13 cellular contexts compared by ENCODE assay signal in genomic region chr2:43294973-43295603, GRCh38.
DNase-seq lines count a peak whose midpoint lies in the region; ATAC-seq and TF ChIP-seq lines count a peak whose summit lies in the region.
"Had no signal": no experiment of that assay in that cellular context is flagged by ENCODE, and none has a peak within 500 bp of the region (broad histone marks: within the 10 kb centered on the region; RNA-seq: fewer than 3 reads in every experiment).

No MANE protein-coding gene starts in this region.

- H4K20me1 ChIP-seq in GM23248 (ENCODE audit: insufficient read depth): no peaks in the 10 kb centered on the region

- H3K4me2 ChIP-seq in GM23248 (ENCODE audit: unreplicated experiment): peak overlapping the region; percentile 24

- TF ChIP-seq POLR2A in breast epithelium (IDR thresholded peaks at IDR 0.05): no peak

- H3K9me2 ChIP-seq in GM23248 (ENCODE audit: insufficient read depth): no peaks in the 10 kb centered on the region

- no peaks in the 10 kb centered on the region for H3K9me3 Mint-ChIP-seq in activated CD8-positive, alpha-beta T cell treated with anti-CD3 and anti-CD28 coated beads for 36 hours
- H3K9me3 Mint-ChIP-seq in activated CD8-positive, alpha-beta T cell treated with anti-CD3 and anti-CD28 coated beads, Interleukin-2, amount 10 ng/mL, durations not matched to agents 7 days and 5 days (ENCODE audit: insufficient read depth): no peaks in the 10 kb centered on the region

- no peak overlapping the region for H2AFZ ChIP-seq in GM23248

- H3K4me3 Mint-ChIP-seq in activated CD8-positive, alpha-beta T cell treated with anti-CD3 and anti-CD28 coated beads for 36 hours: no peak overlapping the region
- H3K4me3 Mint-ChIP-seq in activated CD8-positive, alpha-beta T cell treated with anti-CD3 and anti-CD28 coated beads, Interleukin-2, amount 10 ng/mL, durations not matched to agents 7 days and 5 days: no peak overlapping the region
- H3K4me3 Mint-ChIP-seq: neural crest cell had no signal

- POLR2A ChIA-PET in activated CD8-positive, alpha-beta T cell treated with anti-CD3 and anti-CD28 coated beads for 36 hours (lab: Charles Lee): interaction anchor here (0.7 to 0.8 kb wide), 2 partner anchors 24 to 134 kb away, joined by 3 read pairs; no protein-coding TSS in a partner anchor
- POLR2A ChIA-PET in activated CD8-positive, alpha-beta T cell treated with anti-CD3 and anti-CD28 coated beads, Interleukin-2, amount 10 ng/mL, durations not matched to agents 7 days and 5 days (lab: Charles Lee): no interaction called here

- intact Hi-C loops in activated CD8-positive, alpha-beta T cell treated with anti-CD3 and anti-CD28 coated beads for 36 hours (cut with micrococcal nuclease): no loop called here
- intact Hi-C loops in breast epithelium (cut with DNase I; ENCODE audit: low total_unique reads) (no loop called here), head of caudate nucleus (cut with DNase I) (no loop called here)

- in situ Hi-C loops in GM23248 (cut with MboI): no loop called here

- no peak overlapping the region for H3K4me3 ChIP-seq in GM23248
- no peak overlapping the region for H3K4me3 ChIP-seq in breast epithelium
- no peak overlapping the region for H3K4me3 ChIP-seq in skin epidermis
- H3K4me3 ChIP-seq: lower lobe of right lung, MG63 had no signal

- ATAC-seq in activated CD8-positive, alpha-beta T cell treated with anti-CD3 and anti-CD28 coated beads for 36 hours: no peak
- no peak for ATAC-seq in activated CD8-positive, alpha-beta T cell treated with anti-CD3 and anti-CD28 coated beads, Interleukin-2, amount 10 ng/mL, durations not matched to agents 7 days and 5 days

- H3K4me1 ChIP-seq in GM23248 (ENCODE audit: insufficient read depth) (peaks cover 18% of the 10 kb centered on the region), breast epithelium (no peaks in the 10 kb centered on the region)

- peaks cover 32% of the 10 kb centered on the region for H3K36me3 Mint-ChIP-seq in activated CD8-positive, alpha-beta T cell treated with anti-CD3 and anti-CD28 coated beads for 36 hours (ENCODE audit: low read depth)
- peaks cover 25% of the 10 kb centered on the region for H3K36me3 Mint-ChIP-seq in activated CD8-positive, alpha-beta T cell treated with anti-CD3 and anti-CD28 coated beads, Interleukin-2, amount 10 ng/mL, durations not matched to agents 7 days and 5 days (ENCODE audit: low read depth)

- CTCF ChIA-PET in activated CD8-positive, alpha-beta T cell treated with anti-CD3 and anti-CD28 coated beads for 36 hours (lab: Charles Lee): interaction anchor here (1.3 to 1.4 kb wide), 2 partner anchors 66 to 189 kb away, joined by 4 read pairs; no protein-coding TSS in a partner anchor
- CTCF ChIA-PET in activated CD8-positive, alpha-beta T cell treated with anti-CD3 and anti-CD28 coated beads, Interleukin-2, amount 10 ng/mL, durations not matched to agents 7 days and 5 days (lab: Charles Lee): interaction anchor here (0.6 kb wide), 1 partner anchor 24 kb away, joined by 4 read pairs; no protein-coding TSS in a partner anchor

- H3K36me3 ChIP-seq in GM23248 (ENCODE audit: low read depth) (no peaks in the 10 kb centered on the region), breast epithelium (no peaks in the 10 kb centered on the region)

- WGBS in GM23248 (ENCODE audit: low coverage in 1 of 2, low lambda C conversion rate in 2 of 2, missing lambda C conversion rate in 2 of 2), 2 experiments: 46 to 52% methylated on average over 5 of the region's 5 CpGs

- H3K9me3 ChIP-seq in GM23248 (ENCODE audit: low read depth) (no peaks in the 10 kb centered on the region), breast epithelium (no peaks in the 10 kb centered on the region)
- H3K9me3 ChIP-seq: lower lobe of right lung, MG63 had no signal

- H3K4me1 Mint-ChIP-seq in activated CD8-positive, alpha-beta T cell treated with anti-CD3 and anti-CD28 coated beads for 36 hours (ENCODE audit: low read depth): peaks cover 32% of the 10 kb centered on the region
- H3K4me1 Mint-ChIP-seq in activated CD8-positive, alpha-beta T cell treated with anti-CD3 and anti-CD28 coated beads, Interleukin-2, amount 10 ng/mL, durations not matched to agents 7 days and 5 days (ENCODE audit: low read depth): peaks cover 23% of the 10 kb centered on the region

- DNase-seq in activated CD8-positive, alpha-beta T cell treated with anti-CD3 and anti-CD28 coated beads for 36 hours: no peak
- DNase-seq in activated CD8-positive, alpha-beta T cell treated with anti-CD3 and anti-CD28 coated beads, Interleukin-2, amount 10 ng/mL, durations not matched to agents 7 days and 5 days: no peak
- DNase-seq in GM23248 (peak; percentile 56), breast epithelium (ENCODE audit: low spot score in 2 of 2) (no peak), superior temporal gyrus (ENCODE audit: extremely low spot score) (no peak), head of caudate nucleus (no peak)
- no peak for DNase-seq in activated CD4-positive, CD25-positive, alpha-beta regulatory T cell (lab: John Stamatoyannopoulos, UW)
- DNase-seq: lower lobe of right lung; MG63; NCI-H2081 treated with DMSO at 0.1 percent for 48 hours; NK-92 treated with Interleukin-12 subunit alpha and Interleukin-12 subunit beta, amount 100 ng/mL, for 24 hours had no signal

- H3F3A ChIP-seq in GM23248 (ENCODE audit: insufficient read depth): peaks cover 24% of the 10 kb centered on the region

- no peak overlapping the region for H3K27ac ChIP-seq in GM23248
- peak overlapping the region; percentile 33 to 79 for H3K27ac ChIP-seq in breast epithelium
- H3K27ac ChIP-seq in skin epidermis: peak overlapping the region in 15 of 21 experiments; percentile 15 to 83 (median 71)

- TF ChIP-seq CTCF in activated CD8-positive, alpha-beta T cell treated with anti-CD3 and anti-CD28 coated beads for 36 hours (IDR thresholded peaks at IDR 0.05): no peak
- no peak for TF ChIP-seq CTCF in breast epithelium (IDR thresholded peaks at IDR 0.05)

- H3K27ac Mint-ChIP-seq in activated CD8-positive, alpha-beta T cell treated with anti-CD3 and anti-CD28 coated beads for 36 hours: peak overlapping the region; percentile 98
- H3K27ac Mint-ChIP-seq in activated CD8-positive, alpha-beta T cell treated with anti-CD3 and anti-CD28 coated beads, Interleukin-2, amount 10 ng/mL, durations not matched to agents 7 days and 5 days: no peak overlapping the region

- H3K79me2 ChIP-seq in GM23248 (ENCODE audit: insufficient read depth): no peaks in the 10 kb centered on the region

- no peak overlapping the region for H3K9ac ChIP-seq in GM23248

- H3K27me3 ChIP-seq in GM23248 (replicated peaks; ENCODE audit: insufficient read depth) (no peaks in the 10 kb centered on the region), breast epithelium (no peaks in the 10 kb centered on the region)
- H3K27me3 ChIP-seq: MG63 had no signal

- H3K27me3 Mint-ChIP-seq in activated CD8-positive, alpha-beta T cell treated with anti-CD3 and anti-CD28 coated beads for 36 hours: no peaks in the 10 kb centered on the region
- H3K27me3 Mint-ChIP-seq in activated CD8-positive, alpha-beta T cell treated with anti-CD3 and anti-CD28 coated beads, Interleukin-2, amount 10 ng/mL, durations not matched to agents 7 days and 5 days (ENCODE audit: low read depth): no peaks in the 10 kb centered on the region
